Comparison of ENCODE assay signal across 9 cellular contexts in genomic region chr12:85036736-85037135, GRCh38. TPM values are rescaled to one million over a fixed set of nuclear protein-coding genes. Genes with fewer than 3 reads are reported as not detected.
DNase-seq lines count a peak whose midpoint lies in the region; ATAC-seq and TF ChIP-seq lines count a peak whose summit lies in the region.
"Had no signal": no experiment of that assay in that cellular context is flagged by ENCODE, and none has a peak within 500 bp of the region (broad histone marks: within the 10 kb centered on the region; RNA-seq: fewer than 3 reads in every experiment).

No MANE protein-coding gene starts in this region.

- TF ChIP-seq CTCF in GM12865 (IDR thresholded peaks at IDR 0.05; ENCODE audit: insufficient read depth, low read depth, low read length, missing control alignments) (no peak), MM.1S (IDR thresholded peaks at IDR 0.05; ENCODE audit: low read length) (no peak), endodermal cell (conservative IDR thresholded peaks at IDR 0.05) (no peak), prostate gland (IDR thresholded peaks at IDR 0.05) (no peak)

- H3K4me1 ChIP-seq in MM.1S (ENCODE audit: low read length) = peaks cover 3% of the 10 kb centered on the region; the same call in 1 of the 2 replicates
- H3K4me1 ChIP-seq in endodermal cell (ENCODE audit: control insufficient read depth, insufficient read depth, low read length) = no peaks in the 10 kb centered on the region
- no peaks in the 10 kb centered on the region for H3K4me1 ChIP-seq in prostate gland (replicated peaks)

- H3F3A ChIP-seq in MM.1S (ENCODE audit: insufficient read depth, low read length) = no peaks in the 10 kb centered on the region

- H3K9me3 ChIP-seq in MM.1S (replicated peaks; ENCODE audit: insufficient read depth, low read length) (no peaks in the 10 kb centered on the region), endodermal cell (ENCODE audit: control insufficient read depth, low read length) (no peaks in the 10 kb centered on the region), prostate gland (no peaks in the 10 kb centered on the region)

- peak overlapping the region; percentile 4; the same call in 1 of the 2 replicates for H3K27ac ChIP-seq in MM.1S (ENCODE audit: low read length)
- no peak overlapping the region for H3K27ac ChIP-seq in endodermal cell (ENCODE audit: low read depth, low read length)
- no peak overlapping the region for H3K27ac ChIP-seq in prostate gland

- H3K9ac ChIP-seq in MM.1S (ENCODE audit: low read length) (peak overlapping the region; percentile 59), endodermal cell (ENCODE audit: extremely low read depth, low read length, poor library complexity, severe bottlenecking) (peak overlapping the region; percentile 81)

- H3K27me3 ChIP-seq in MM.1S (replicated peaks; ENCODE audit: insufficient read depth, low read length) (0 out of 2 replicates have a peak, but pooled peaks cover 3% of the 10 kb centered on the region), endodermal cell (ENCODE audit: control insufficient read depth, insufficient read depth, low read length, poor library complexity, severe bottlenecking) (peaks cover 18% of the 10 kb centered on the region), prostate gland (replicated peaks; ENCODE audit: insufficient read depth) (no peaks in the 10 kb centered on the region)

- H3K36me3 Mint-ChIP-seq in endodermal cell (ENCODE audit: low read depth) = no peaks in the 10 kb centered on the region

- intact Hi-C loops in prostate gland (cut with DNase I) = no loop called here

- peak overlapping the region; percentile 61 for H2AFZ ChIP-seq in MM.1S (ENCODE audit: low read length)

- TF ChIP-seq POLR2A in prostate gland (IDR thresholded peaks at IDR 0.05) = no peak

- peak overlapping the region; percentile 77 for H3K4me3 Mint-ChIP-seq in endodermal cell

- no peaks in the 10 kb centered on the region for H3K4me1 Mint-ChIP-seq in endodermal cell

- no peak for DNase-seq in GM12865 (ENCODE audit: low read depth)
- DNase-seq in MM.1S = no peak
- DNase-seq in endodermal cell = no peak
- no peak for DNase-seq in prostate gland (ENCODE audit: low spot score)
- no peak for DNase-seq in occipital lobe (lab: John Stamatoyannopoulos, UW)
- no peak for DNase-seq in retina

- no peaks in the 10 kb centered on the region for H4K20me1 ChIP-seq in MM.1S (ENCODE audit: insufficient read depth, low read length)

- no peaks in the 10 kb centered on the region for H3K9me3 Mint-ChIP-seq in endodermal cell

- no peak overlapping the region for H3K27ac Mint-ChIP-seq in endodermal cell

- 16 to 60% methylated on average over 1 to 2 of the region's 3 CpGs for WGBS in endodermal cell (ENCODE audit: insufficient coverage in 1 of 2, insufficient read length in 1 of 2), 2 experiments
- WGBS in prostate gland = 12% methylated on average over 3 of the region's 3 CpGs

- ATAC-seq in GM21447 (IDR thresholded peaks at IDR 0.05; ENCODE audit: unreplicated experiment) = no peak
- ATAC-seq in GM21381 (IDR thresholded peaks at IDR 0.05; ENCODE audit: unreplicated experiment) = no peak

- H3K4me3 ChIP-seq in GM12865 (ENCODE audit: low read depth, low read length) = peak overlapping the region; percentile 66
- peak overlapping the region; percentile 67 for H3K4me3 ChIP-seq in MM.1S (ENCODE audit: low read length)
- H3K4me3 ChIP-seq in endodermal cell (ENCODE audit: low read length) = peak overlapping the region; percentile 87
- peak overlapping the region; percentile 41 to 42 for H3K4me3 ChIP-seq in prostate gland

- H3K27me3 Mint-ChIP-seq in endodermal cell (ENCODE audit: insufficient read depth) = peaks cover 17% of the 10 kb centered on the region

- H3K4me2 ChIP-seq in MM.1S (ENCODE audit: low read depth, low read length) = peak overlapping the region; percentile 88

- no peaks in the 10 kb centered on the region for H3K9me2 ChIP-seq in MM.1S (replicated peaks; ENCODE audit: insufficient read depth, low read length)

- H3K36me3 ChIP-seq in MM.1S (replicated peaks; ENCODE audit: insufficient read depth, low read length) (no peaks in the 10 kb centered on the region), endodermal cell (ENCODE audit: control insufficient read depth, insufficient read depth, low read length) (no peaks in the 10 kb centered on the region), prostate gland (no peaks in the 10 kb centered on the region)

- no peaks in the 10 kb centered on the region for H3K79me2 ChIP-seq in MM.1S (ENCODE audit: low read length)

RNA-seq across cellular contexts. Expression of gene LRRIQ1, which starts 0.6 kb away (rescaled TPM):
- total RNA-seq in endodermal cell = 1 to 10 TPM; 2.9 to 6.2 TPM
- polyA plus RNA-seq in endodermal cell (2013, experiment 1 of 2) = 7.9 TPM
- 8.3 TPM for polyA plus RNA-seq in endodermal cell (2013, experiment 2 of 2)
- 10 to 100 TPM in 1 of 2 donors, 1 to 10 TPM in 1; 2.6 to 12.8 TPM for total RNA-seq in prostate gland
- 7.0 TPM for total RNA-seq in occipital lobe
- total RNA-seq: activated CD8-positive, alpha-beta memory T cell treated with anti-CD3 and anti-CD28 coated beads for 36 hours had no signal

RNA-seq across cellular contexts. Expression of gene TSPAN19, which starts 0.7 kb away (rescaled TPM):
- total RNA-seq in endodermal cell = not detected
- 2.1 TPM for polyA plus RNA-seq in endodermal cell (2013, experiment 1 of 2)
- 2.3 TPM for polyA plus RNA-seq in endodermal cell (2013, experiment 2 of 2)
- total RNA-seq in prostate gland = under 1 TPM in 1 of 2 donors, not detected in 1; 0.41 TPM
- 0.16 TPM for total RNA-seq in occipital lobe
- total RNA-seq: activated CD8-positive, alpha-beta memory T cell treated with anti-CD3 and anti-CD28 coated beads for 36 hours had no signal
